ENCODE assay signal across 23 cellular contexts in genomic region chr6:160394654-160395035, GRCh38. TPM values are rescaled to one million over a fixed set of nuclear protein-coding genes. Genes with fewer than 3 reads are reported as not detected.
A peak's percentile ranks its signal among the peaks of the same experiment; 100 is the strongest.
DNase-seq lines count a peak whose midpoint lies in the region; ATAC-seq and TF ChIP-seq lines count a peak whose summit lies in the region.
"Had no signal": no experiment of that assay in that cellular context is flagged by ENCODE, and none has a peak within 500 bp of the region (broad histone marks: within the 10 kb centered on the region; RNA-seq: fewer than 3 reads in every experiment).

No MANE protein-coding gene starts in this region.

- H3K9ac ChIP-seq in HUES48 (ENCODE audit: low read depth, low read length) (no peak overlapping the region), endodermal cell (ENCODE audit: extremely low read depth, low read length, poor library complexity, severe bottlenecking) (peak overlapping the region; percentile 38), stomach smooth muscle (ENCODE audit: low read length in 2 of 2) (no peak overlapping the region)

- H3K27me3 Mint-ChIP-seq in endodermal cell (ENCODE audit: insufficient read depth) = no peaks in the 10 kb centered on the region
- H3K27me3 Mint-ChIP-seq in activated naive CD8-positive, alpha-beta T cell treated with anti-CD3 and anti-CD28 coated beads for 36 hours = peaks cover 37% of the 10 kb centered on the region
- peaks cover 15 to 20% of the 10 kb centered on the region in 2 donors for H3K27me3 Mint-ChIP-seq in effector memory CD8-positive, alpha-beta T cell

- peaks cover 13% of the 10 kb centered on the region for H3K4me1 ChIP-seq in HUES48 (ENCODE audit: control insufficient read depth, insufficient read depth, low read length)
- peaks cover 16% of the 10 kb centered on the region for H3K4me1 ChIP-seq in endodermal cell (ENCODE audit: control insufficient read depth, insufficient read depth, low read length)
- H3K4me1 ChIP-seq in lung (ENCODE audit: control insufficient read depth in 2 of 2, insufficient read depth in 2 of 2, low read length in 2 of 2) = peaks cover 0 to 4% of the 10 kb centered on the region in 2 donors
- H3K4me1 ChIP-seq in stomach smooth muscle (ENCODE audit: control insufficient read depth, insufficient read depth, low read length) = peaks cover 10% of the 10 kb centered on the region
- H3K4me1 ChIP-seq in effector memory CD4-positive, alpha-beta T cell (ENCODE audit: control insufficient read depth, insufficient read depth, low read length, poor library complexity, severe bottlenecking) = no peaks in the 10 kb centered on the region
- H3K4me1 ChIP-seq: right atrium auricular region had no signal

- peaks cover 6% of the 10 kb centered on the region for H3K9me3 Mint-ChIP-seq in endodermal cell
- H3K9me3 Mint-ChIP-seq in activated naive CD8-positive, alpha-beta T cell treated with anti-CD3 and anti-CD28 coated beads for 36 hours = peaks cover 3% of the 10 kb centered on the region
- H3K9me3 Mint-ChIP-seq in effector memory CD8-positive, alpha-beta T cell = no peaks in the 10 kb centered on the region
- H3K9me3 Mint-ChIP-seq: activated T-cell treated with anti-CD3 and anti-CD28 coated beads, Interleukin-2, amount 50 U/mL, for 72 hours had no signal

- no peak overlapping the region for H3K4me3 ChIP-seq in HUES48 (ENCODE audit: low read depth, low read length)
- H3K4me3 ChIP-seq in endodermal cell (ENCODE audit: low read length) = peak overlapping the region; percentile 34
- H3K4me3 ChIP-seq in lung = peak overlapping the region; percentile 19
- H3K4me3 ChIP-seq in stomach smooth muscle (ENCODE audit: low read length in 2 of 2) = no peak overlapping the region
- H3K4me3 ChIP-seq in effector memory CD4-positive, alpha-beta T cell (ENCODE audit: insufficient read depth, low read depth, low read length, poor library complexity, severe bottlenecking) = no peak overlapping the region
- H3K4me3 ChIP-seq: heart right ventricle, mucosa of descending colon, right atrium auricular region had no signal

- TF ChIP-seq CTCF in endodermal cell (conservative IDR thresholded peaks at IDR 0.05) (no peak), lung (IDR thresholded peaks at IDR 0.05; ENCODE audit: control extremely low read depth, extremely low read depth) (no peak)

- H3K27ac ChIP-seq in HUES48 (ENCODE audit: low read depth, low read length) = peak overlapping the region; percentile 76
- H3K27ac ChIP-seq in endodermal cell (ENCODE audit: low read depth, low read length) = no peak overlapping the region
- peak overlapping the region in 1 of 2 donors; percentile 39 for H3K27ac ChIP-seq in lung (ENCODE audit: low read depth in 1 of 2, low read length in 1 of 2)
- peak overlapping the region; percentile 37 for H3K27ac ChIP-seq in stomach smooth muscle (ENCODE audit: low read length)
- H3K27ac ChIP-seq in effector memory CD4-positive, alpha-beta T cell (ENCODE audit: insufficient read depth, low read length, poor library complexity, severe bottlenecking) = no peak overlapping the region
- H3K27ac ChIP-seq: heart right ventricle, neutrophil, right atrium auricular region had no signal

- no peak overlapping the region for H3K4me3 Mint-ChIP-seq in endodermal cell
- H3K4me3 Mint-ChIP-seq in activated naive CD8-positive, alpha-beta T cell treated with anti-CD3 and anti-CD28 coated beads for 36 hours = no peak overlapping the region
- H3K4me3 Mint-ChIP-seq in effector memory CD8-positive, alpha-beta T cell = no peak overlapping the region
- H3K4me3 Mint-ChIP-seq: activated B cell treated with CpG ODN at 0.5 μM for 24 hours; activated T-cell treated with anti-CD3 and anti-CD28 coated beads, Interleukin-2, amount 50 U/mL, for 72 hours had no signal

- H3K27ac Mint-ChIP-seq in endodermal cell = peak overlapping the region; percentile 89
- no peak overlapping the region for H3K27ac Mint-ChIP-seq in activated naive CD8-positive, alpha-beta T cell treated with anti-CD3 and anti-CD28 coated beads for 36 hours
- H3K27ac Mint-ChIP-seq in effector memory CD8-positive, alpha-beta T cell = no peak overlapping the region
- H3K27ac Mint-ChIP-seq: activated B cell treated with CpG ODN at 0.5 μM for 24 hours; activated T-cell treated with anti-CD3 and anti-CD28 coated beads, Interleukin-2, amount 50 U/mL, for 72 hours had no signal

- ATAC-seq in lung (ENCODE audit: insufficient read depth, low FRiP score) = no peak
- no peak for ATAC-seq in effector memory CD8-positive, alpha-beta T cell (replicated peaks)
- ATAC-seq: activated T-cell treated with anti-CD3 and anti-CD28 coated beads, Interleukin-2, amount 50 U/mL, for 72 hours; mucosa of descending colon had no signal

- H3K36me3 ChIP-seq in HUES48 (ENCODE audit: control insufficient read depth, insufficient read depth, low read length) (no peaks in the 10 kb centered on the region), endodermal cell (ENCODE audit: control insufficient read depth, insufficient read depth, low read length) (peaks cover 13% of the 10 kb centered on the region), lung (ENCODE audit: control insufficient read depth in 2 of 2, insufficient read depth in 2 of 2, low read length in 2 of 2) (no peaks in the 10 kb centered on the region), stomach smooth muscle (ENCODE audit: control insufficient read depth in 2 of 2, insufficient read depth in 2 of 2, low read length in 2 of 2) (no peaks in the 10 kb centered on the region)
- H3K36me3 ChIP-seq in effector memory CD4-positive, alpha-beta T cell (ENCODE audit: control insufficient read depth, insufficient read depth, low read length) = no peaks in the 10 kb centered on the region
- H3K36me3 ChIP-seq: heart right ventricle, neutrophil, right atrium auricular region had no signal

- H3K36me3 Mint-ChIP-seq in endodermal cell (ENCODE audit: low read depth) = no peaks in the 10 kb centered on the region
- no peaks in the 10 kb centered on the region for H3K36me3 Mint-ChIP-seq in activated naive CD8-positive, alpha-beta T cell treated with anti-CD3 and anti-CD28 coated beads for 36 hours
- peaks cover 2% of the 10 kb centered on the region for H3K36me3 Mint-ChIP-seq in effector memory CD8-positive, alpha-beta T cell (ENCODE audit: insufficient read depth)

- H3K4me1 Mint-ChIP-seq in endodermal cell = peaks cover 11% of the 10 kb centered on the region
- H3K4me1 Mint-ChIP-seq in activated naive CD8-positive, alpha-beta T cell treated with anti-CD3 and anti-CD28 coated beads for 36 hours = peaks cover 3% of the 10 kb centered on the region
- peaks cover 4 to 15% of the 10 kb centered on the region in 2 donors for H3K4me1 Mint-ChIP-seq in effector memory CD8-positive, alpha-beta T cell (ENCODE audit: low read depth in 2 of 2)

- no peaks in the 10 kb centered on the region for H3K9me3 ChIP-seq in HUES48 (ENCODE audit: control insufficient read depth, insufficient read depth, low read length)
- H3K9me3 ChIP-seq in endodermal cell (ENCODE audit: control insufficient read depth, low read length) = peaks cover 4% of the 10 kb centered on the region
- no peaks in the 10 kb centered on the region for H3K9me3 ChIP-seq in lung (ENCODE audit: control insufficient read depth in 2 of 2, insufficient read depth in 1 of 2, low read length in 1 of 2)
- no peaks in the 10 kb centered on the region for H3K9me3 ChIP-seq in stomach smooth muscle (ENCODE audit: control insufficient read depth in 2 of 2, low read length in 2 of 2)
- no peaks in the 10 kb centered on the region for H3K9me3 ChIP-seq in effector memory CD4-positive, alpha-beta T cell (ENCODE audit: control insufficient read depth, low read length)
- H3K9me3 ChIP-seq: mucosa of descending colon, neutrophil, right atrium auricular region had no signal

- H3K27me3 ChIP-seq in HUES48 (ENCODE audit: control insufficient read depth, insufficient read depth, low read length) = no peaks in the 10 kb centered on the region
- H3K27me3 ChIP-seq in endodermal cell (ENCODE audit: control insufficient read depth, insufficient read depth, low read length, poor library complexity, severe bottlenecking) = no peaks in the 10 kb centered on the region
- H3K27me3 ChIP-seq in lung (ENCODE audit: control insufficient read depth, insufficient read depth) = no peaks in the 10 kb centered on the region
- H3K27me3 ChIP-seq in stomach smooth muscle (ENCODE audit: control insufficient read depth in 1 of 2, insufficient read depth in 2 of 2, low read length in 2 of 2) = no peaks in the 10 kb centered on the region
- no peaks in the 10 kb centered on the region for H3K27me3 ChIP-seq in effector memory CD4-positive, alpha-beta T cell (replicated peaks; ENCODE audit: control insufficient read depth, insufficient read depth, low read length, poor library complexity, severe bottlenecking)
- H3K27me3 ChIP-seq: heart right ventricle, neutrophil, right atrium auricular region had no signal

- WGBS in endodermal cell (ENCODE audit: insufficient coverage in 1 of 2, insufficient read length in 1 of 2), 2 experiments = 65% methylated on average over 2 of the region's 2 CpGs; no CpG with 5 or more reads in 1 of the 2 experiments
- 59 to 72% methylated on average over 2 of the region's 2 CpGs for WGBS in lung, 2 donors

- peak; percentile 54 for DNase-seq in endodermal cell
- no peak for DNase-seq in lung (ENCODE audit: low spot score)
- DNase-seq in activated naive CD8-positive, alpha-beta T cell treated with anti-CD3 and anti-CD28 coated beads for 36 hours = no peak
- no peak for DNase-seq in effector memory CD8-positive, alpha-beta T cell
- DNase-seq in T1000 (lab: John Stamatoyannopoulos, UW) = no peak
- DNase-seq in effector memory CD4-positive, alpha-beta T cell = no peak
- DNase-seq: activated B cell treated with CpG ODN at 0.5 μM for 24 hours; activated CD8-positive, alpha-beta memory T cell treated with anti-CD3 and anti-CD28 coated beads for 24 hours; activated T-cell treated with anti-CD3 and anti-CD28 coated beads, Interleukin-2, amount 50 U/mL, for 72 hours; AML-193; COR-L47; heart right ventricle; mucosa of descending colon; NCI-H1417; NCI-H526 treated with DMSO at 0.1 percent for 48 hours; SIG-M5; stimulated activated naive CD4-positive, alpha-beta T cell had no signal

RNA-seq across cellular contexts. Expression of gene SLC22A3, which starts 46.5 kb away (rescaled TPM):
- total RNA-seq in endodermal cell (1 to 10 TPM; 3.1 to 7.4 TPM), lung (10 to 100 TPM; 30.9 to 65.0 TPM)
- 1.0 TPM for polyA plus RNA-seq in endodermal cell (2013, experiment 1 of 2)
- 1.1 TPM for polyA plus RNA-seq in endodermal cell (2013, experiment 2 of 2)
- 10 to 100 TPM in 1 of 2 donors, 1 to 10 TPM in 1; 9.5 to 35.6 TPM for polyA plus RNA-seq in lung
- not detected for total RNA-seq in activated naive CD8-positive, alpha-beta T cell treated with anti-CD3 and anti-CD28 coated beads for 36 hours
- total RNA-seq: activated B cell treated with CpG ODN at 0.5 μM for 24 hours; activated T-cell treated with anti-CD3 and anti-CD28 coated beads, Interleukin-2, amount 50 U/mL, for 72 hours; OCI-LY7; T-helper 1 cell treated with Interleukin-12 subunit alpha and Interleukin-12 subunit beta and Interleukin-4 antibody, amounts not matched to agents 30 ng/mL and 1 ng/mL, for 36 hours had no signal

Comparison
In these comparisons a context has a peak if more than half of its experiments do, and no peak if none do; other contexts are left out.
1. H3K27ac ChIP-seq: peak in HUES48 (single experiment) and stomach smooth muscle (single experiment); none in endodermal cell (single experiment) and effector memory CD4-positive, alpha-beta T cell (single experiment).
2. H3K4me3 ChIP-seq: peak in endodermal cell (single experiment) and lung (single experiment); none in HUES48 (single experiment), stomach smooth muscle (0 of 2) and effector memory CD4-positive, alpha-beta T cell (single experiment).
3. RNA of gene SLC22A3, which starts 46.5 kb away (total RNA-seq): 30.9 to 65.0 TPM in lung and 3.1 to 7.4 TPM in endodermal cell; not detected in activated naive CD8-positive, alpha-beta T cell treated with anti-CD3 and anti-CD28 coated beads for 36 hours; every median in the first group is over 4 times any median in the second.